Comparison of ENCODE assay signal across 2 cellular contexts in the genomic region with DNA sequence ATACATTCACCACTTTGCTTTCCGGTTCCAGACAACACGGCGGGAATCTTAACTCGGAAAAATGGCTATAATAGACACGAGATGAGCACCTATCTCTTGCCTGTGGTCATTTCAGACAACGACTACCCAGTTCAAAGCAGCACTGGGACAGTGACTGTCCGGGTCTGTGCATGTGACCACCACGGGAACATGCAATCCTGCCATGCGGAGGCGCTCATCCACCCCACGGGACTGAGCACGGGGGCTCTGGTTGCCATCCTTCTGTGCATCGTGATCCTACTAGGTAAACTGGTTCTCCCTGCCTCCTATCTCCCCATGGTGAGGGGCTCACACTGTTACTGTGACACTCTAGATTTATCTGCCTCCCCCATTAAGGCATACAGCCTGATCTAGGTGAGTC.
A peak's percentile ranks its signal among the peaks of the same experiment; 100 is the strongest.
TF ChIP-seq lines count a peak whose summit lies in the region.

No MANE protein-coding gene starts in this region.

TF ChIP-seq in GM23338, 12 proteins besides CTCF, POLR2A, EP300 and RAD21 (continued from another document):
- TF ChIP-seq CREB1 (CRISPR knock-in tag; IDR thresholded peaks at IDR 0.05; ENCODE audit: low read depth) (no peak), STAT1 (IDR thresholded peaks at IDR 0.05; ENCODE audit: unreplicated experiment) (no peak)

TF ChIP-seq in K562, 482 proteins besides CTCF, POLR2A, EP300 and RAD21 (continued from another document):
- TF ChIP-seq, protein P1, sequence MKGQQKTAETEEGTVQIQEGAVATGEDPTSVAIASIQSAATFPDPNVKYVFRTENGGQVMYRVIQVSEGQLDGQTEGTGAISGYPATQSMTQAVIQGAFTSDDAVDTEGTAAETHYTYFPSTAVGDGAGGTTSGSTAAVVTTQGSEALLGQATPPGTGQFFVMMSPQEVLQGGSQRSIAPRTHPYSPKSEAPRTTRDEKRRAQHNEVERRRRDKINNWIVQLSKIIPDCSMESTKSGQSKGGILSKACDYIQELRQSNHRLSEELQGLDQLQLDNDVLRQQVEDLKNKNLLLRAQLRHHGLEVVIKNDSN (CRISPR knock-in tag; IDR thresholded peaks at IDR 0.05): peak; percentile 79
- TF ChIP-seq MCM5 (IDR thresholded peaks at IDR 0.05; ENCODE audit: low read depth) (no peak), MEF2D (tag; conservative IDR thresholded peaks at IDR 0.05; ENCODE audit: low read depth) (no peak), NR2F6 (CRISPR knock-in tag; IDR thresholded peaks at IDR 0.05) (no peak), MAZ (CRISPR knock-in tag; conservative IDR thresholded peaks at IDR 0.05 in 1 of 2, IDR thresholded peaks at IDR 0.05 in 1 of 2) (0 out of 4 replicates have a peak, but pooled peaks of 1 of the 2 experiments have one; percentile 35), MAX (CRISPR knock-in tag; IDR thresholded peaks at IDR 0.05) (0 out of 2 replicates have a peak, but pooled peaks have one; percentile 33), ZNF707 (CRISPR knock-in tag; conservative IDR thresholded peaks at IDR 0.05) (no peak), THRAP3 (IDR thresholded peaks at IDR 0.05; ENCODE audit: borderline replicate concordance) (no peak), ZNF583 (CRISPR knock-in tag; IDR thresholded peaks at IDR 0.05) (no peak), OTX1 (CRISPR knock-in tag; IDR thresholded peaks at IDR 0.05) (no peak), GABPA (tag; conservative IDR thresholded peaks at IDR 0.05; ENCODE audit: low read depth) (no peak), STAG1 (CRISPR knock-in tag; IDR thresholded peaks at IDR 0.05; ENCODE audit: borderline replicate concordance) (peak; percentile 54; the same call in 1 of the 2 replicates), BHLHE40 (IDR thresholded peaks at IDR 0.05; ENCODE audit: low read length) (peak; percentile 82)
- TF ChIP-seq, protein P2, sequence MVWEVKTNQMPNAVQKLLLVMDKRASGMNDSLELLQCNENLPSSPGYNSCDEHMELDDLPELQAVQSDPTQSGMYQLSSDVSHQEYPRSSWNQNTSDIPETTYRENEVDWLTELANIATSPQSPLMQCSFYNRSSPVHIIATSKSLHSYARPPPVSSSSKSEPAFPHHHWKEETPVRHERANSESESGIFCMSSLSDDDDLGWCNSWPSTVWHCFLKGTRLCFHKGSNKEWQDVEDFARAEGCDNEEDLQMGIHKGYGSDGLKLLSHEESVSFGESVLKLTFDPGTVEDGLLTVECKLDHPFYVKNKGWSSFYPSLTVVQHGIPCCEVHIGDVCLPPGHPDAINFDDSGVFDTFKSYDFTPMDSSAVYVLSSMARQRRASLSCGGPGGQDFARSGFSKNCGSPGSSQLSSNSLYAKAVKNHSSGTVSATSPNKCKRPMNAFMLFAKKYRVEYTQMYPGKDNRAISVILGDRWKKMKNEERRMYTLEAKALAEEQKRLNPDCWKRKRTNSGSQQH (CRISPR knock-in tag; IDR thresholded peaks at IDR 0.05): no peak
